In the genomic region with DNA sequence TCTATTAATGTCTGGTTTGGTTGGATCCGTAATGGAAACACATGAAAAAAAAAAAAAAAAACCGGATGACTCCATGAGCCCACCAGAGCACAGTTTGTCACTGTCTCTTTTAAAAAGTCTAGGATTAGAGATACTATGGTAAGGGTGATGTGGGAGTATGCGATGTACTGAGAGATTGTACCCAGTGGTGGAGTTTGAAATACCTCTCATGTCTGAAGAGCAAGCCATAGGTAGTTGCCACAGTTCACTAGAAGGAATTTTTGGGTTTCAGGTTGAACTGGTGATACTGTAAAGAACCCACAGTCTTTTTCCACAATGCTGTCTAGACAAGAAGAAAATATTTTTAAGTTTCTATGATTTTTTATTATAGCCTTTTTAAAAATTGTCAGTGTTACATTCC, we compare ENCODE assay signal across 16 cellular contexts.
DNase-seq lines count a peak whose midpoint lies in the region; ATAC-seq and TF ChIP-seq lines count a peak whose summit lies in the region.
"Had no signal": no experiment of that assay in that cellular context is flagged by ENCODE, and none has a peak within 500 bp of the region (broad histone marks: within the 10 kb centered on the region; RNA-seq: fewer than 3 reads in every experiment).

No MANE protein-coding gene starts in this region.

- POLR2A ChIA-PET in Panc1 (lab: Charles Lee) = no interaction called here

- H3K4me1 Mint-ChIP-seq in activated naive CD8-positive, alpha-beta T cell (ENCODE audit: low read depth) = peaks cover 9% of the 10 kb centered on the region
- H3K4me1 Mint-ChIP-seq in activated naive CD8-positive, alpha-beta T cell treated with anti-CD3 and anti-CD28 coated beads for 36 hours = peaks cover 7% of the 10 kb centered on the region
- peaks cover 6% of the 10 kb centered on the region for H3K4me1 Mint-ChIP-seq in central memory CD8-positive, alpha-beta T cell
- H3K4me1 Mint-ChIP-seq in stimulated activated memory B cell treated with anti-CD40 and anti-IgM and Interleukin-4, amounts not matched to agents 10 μg/mL and 1 μg/mL and 100 μg/mL, for 72 hours = peaks cover 18% of the 10 kb centered on the region

- H3K4me3 ChIP-seq in Panc1 (ENCODE audit: low read depth in 2 of 2, low read length in 2 of 2) = no peak overlapping the region
- H3K4me3 ChIP-seq: BLaER1 treated with 17β-estradiol and CSF1 and Interleukin-3, amounts not matched to agents 10 nM and 100 nM; GM12878; GM23248 had no signal

- H3K27ac ChIP-seq in Panc1 (ENCODE audit: low read length) = no peak overlapping the region
- H3K27ac ChIP-seq: BLaER1 treated with 17β-estradiol and CSF1 and Interleukin-3, amounts not matched to agents 10 nM and 100 nM; GM23248; HL-60 had no signal

- ATAC-seq in Panc1 (0 out of 2 replicates have a peak, but pooled peaks have one; percentile 53), GM21367 (IDR thresholded peaks at IDR 0.05; ENCODE audit: unreplicated experiment) (no peak)
- no peak for ATAC-seq in central memory CD8-positive, alpha-beta T cell (replicated peaks; ENCODE audit: extremely low read depth, poor library complexity, severe bottlenecking)
- ATAC-seq in stimulated activated memory B cell treated with anti-CD40 and anti-IgM and Interleukin-4, amounts not matched to agents 10 μg/mL and 1 μg/mL and 100 μg/mL, for 72 hours = no peak
- ATAC-seq: GM12878, HCT116 had no signal

- H3K27ac Mint-ChIP-seq in activated naive CD8-positive, alpha-beta T cell = peak overlapping the region; percentile 46
- no peak overlapping the region for H3K27ac Mint-ChIP-seq in activated naive CD8-positive, alpha-beta T cell treated with anti-CD3 and anti-CD28 coated beads for 36 hours
- H3K27ac Mint-ChIP-seq in central memory CD8-positive, alpha-beta T cell (ENCODE audit: low read depth) = peak overlapping the region; percentile 73
- peak overlapping the region; percentile 76 for H3K27ac Mint-ChIP-seq in stimulated activated memory B cell treated with anti-CD40 and anti-IgM and Interleukin-4, amounts not matched to agents 10 μg/mL and 1 μg/mL and 100 μg/mL, for 72 hours

- TSS peak; percentile 8 for BruUV-seq in Panc1 (replicated peaks; lab: Mats Ljungman, UMichigan)

- H3K36me3 ChIP-seq in Panc1 (ENCODE audit: control insufficient read depth, insufficient read depth, low read length) = peaks cover 13% of the 10 kb centered on the region

- intact Hi-C loops in Panc1 (cut with micrococcal nuclease; ENCODE audit: unreplicated experiment) = no loop called here

- no peak for DNase-seq in activated naive CD8-positive, alpha-beta T cell treated with anti-CD3 and anti-CD28 coated beads for 36 hours
- DNase-seq in Panc1 (ENCODE audit: low read depth, low spot score) = no peak
- no peak for DNase-seq in central memory CD8-positive, alpha-beta T cell (ENCODE audit: low spot score in 2 of 2)
- DNase-seq in activated effector memory CD4-positive, alpha-beta T cell treated with Interleukin-2 at 50 U/mL for 16 hours = no peak
- DNase-seq: ACHN; Calu3; CD4-positive, CD25-positive, alpha-beta regulatory T cell; DMS 273 treated with DMSO at 0.1 percent for 48 hours; GM23248 had no signal

- H3K36me3 Mint-ChIP-seq in activated naive CD8-positive, alpha-beta T cell = peaks cover 24% of the 10 kb centered on the region
- peaks cover 40% of the 10 kb centered on the region for H3K36me3 Mint-ChIP-seq in activated naive CD8-positive, alpha-beta T cell treated with anti-CD3 and anti-CD28 coated beads for 36 hours
- H3K36me3 Mint-ChIP-seq in central memory CD8-positive, alpha-beta T cell (ENCODE audit: insufficient read depth) = peaks cover 57% of the 10 kb centered on the region
- peaks cover 78% of the 10 kb centered on the region for H3K36me3 Mint-ChIP-seq in stimulated activated memory B cell treated with anti-CD40 and anti-IgM and Interleukin-4, amounts not matched to agents 10 μg/mL and 1 μg/mL and 100 μg/mL, for 72 hours

- H3K9me3 Mint-ChIP-seq in activated naive CD8-positive, alpha-beta T cell (ENCODE audit: low read depth) = no peaks in the 10 kb centered on the region
- peaks cover 2% of the 10 kb centered on the region for H3K9me3 Mint-ChIP-seq in activated naive CD8-positive, alpha-beta T cell treated with anti-CD3 and anti-CD28 coated beads for 36 hours
- no peaks in the 10 kb centered on the region for H3K9me3 Mint-ChIP-seq in central memory CD8-positive, alpha-beta T cell
- no peaks in the 10 kb centered on the region for H3K9me3 Mint-ChIP-seq in stimulated activated memory B cell treated with anti-CD40 and anti-IgM and Interleukin-4, amounts not matched to agents 10 μg/mL and 1 μg/mL and 100 μg/mL, for 72 hours

- H3K4me1 ChIP-seq in Panc1 (ENCODE audit: control insufficient read depth, insufficient read depth, low read length) = no peaks in the 10 kb centered on the region

- no peak for TF ChIP-seq CTCF in Panc1 (IDR thresholded peaks at IDR 0.05)

- H3K4me3 Mint-ChIP-seq in activated naive CD8-positive, alpha-beta T cell = no peak overlapping the region
- H3K4me3 Mint-ChIP-seq in activated naive CD8-positive, alpha-beta T cell treated with anti-CD3 and anti-CD28 coated beads for 36 hours = no peak overlapping the region
- no peak overlapping the region for H3K4me3 Mint-ChIP-seq in central memory CD8-positive, alpha-beta T cell
- no peak overlapping the region for H3K4me3 Mint-ChIP-seq in stimulated activated memory B cell treated with anti-CD40 and anti-IgM and Interleukin-4, amounts not matched to agents 10 μg/mL and 1 μg/mL and 100 μg/mL, for 72 hours
- H3K4me3 Mint-ChIP-seq: CD4-positive, CD25-positive, alpha-beta regulatory T cell had no signal

- CTCF ChIA-PET in Panc1 (lab: Charles Lee) = no interaction called here

- H3K9me3 ChIP-seq in Panc1 (ENCODE audit: control insufficient read depth, insufficient read depth, low read depth, low read length) = no peaks in the 10 kb centered on the region

- no peaks in the 10 kb centered on the region for H3K27me3 Mint-ChIP-seq in activated naive CD8-positive, alpha-beta T cell
- no peaks in the 10 kb centered on the region for H3K27me3 Mint-ChIP-seq in activated naive CD8-positive, alpha-beta T cell treated with anti-CD3 and anti-CD28 coated beads for 36 hours
- H3K27me3 Mint-ChIP-seq in central memory CD8-positive, alpha-beta T cell = no peaks in the 10 kb centered on the region
- no peaks in the 10 kb centered on the region for H3K27me3 Mint-ChIP-seq in stimulated activated memory B cell treated with anti-CD40 and anti-IgM and Interleukin-4, amounts not matched to agents 10 μg/mL and 1 μg/mL and 100 μg/mL, for 72 hours
- H3K27me3 Mint-ChIP-seq: CD4-positive, CD25-positive, alpha-beta regulatory T cell had no signal

- in situ Hi-C loops in Panc1 (cut with HindIII; ENCODE audit: low pct_unique_long_range_greater_than_20kb, low sequenced_read_pairs) = no loop called here

- H3K27me3 ChIP-seq in Panc1 (ENCODE audit: control insufficient read depth, insufficient read depth, low read length) = no peaks in the 10 kb centered on the region
- H3K27me3 ChIP-seq: BLaER1 treated with 17β-estradiol and CSF1 and Interleukin-3, amounts not matched to agents 10 nM and 100 nM had no signal
